Comparison of ENCODE assay signal across 17 cellular contexts in the genomic region with DNA sequence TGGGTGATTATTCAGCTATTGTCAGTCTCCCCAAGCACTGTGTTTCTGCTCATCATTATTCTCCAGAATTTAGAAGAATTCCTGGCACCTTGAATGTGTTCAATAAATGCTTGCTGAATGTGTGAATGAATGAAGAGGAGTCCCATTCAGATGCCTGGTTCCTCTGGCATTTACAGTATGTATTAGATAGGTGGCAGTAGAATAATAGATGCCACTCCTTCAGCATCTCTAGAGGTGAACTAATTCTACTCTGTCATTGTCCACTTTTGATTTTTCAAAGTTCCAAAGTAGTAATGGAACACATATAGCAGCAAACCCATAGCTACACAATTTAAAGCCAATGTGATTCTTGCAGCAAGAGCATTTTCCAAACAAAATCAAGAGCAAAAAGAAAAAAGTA.
DNase-seq lines count a peak whose midpoint lies in the region; ATAC-seq, FAIRE-seq and TF ChIP-seq lines count a peak whose summit lies in the region.
"Had no signal": no experiment of that assay in that cellular context is flagged by ENCODE, and none has a peak within 500 bp of the region (broad histone marks: within the 10 kb centered on the region; RNA-seq: fewer than 3 reads in every experiment).

No MANE protein-coding gene starts in this region.

- H3K56ac ChIP-seq in mesendoderm (ENCODE audit: low read length) = no peak overlapping the region

- no peak overlapping the region for H2AK5ac ChIP-seq in mesendoderm (ENCODE audit: low read length)

- no peaks in the 10 kb centered on the region for H3F3A ChIP-seq in PC-3 (ENCODE audit: low read length, unreplicated experiment)

- no peaks in the 10 kb centered on the region for H3K27me3 Mint-ChIP-seq in activated CD4-positive, alpha-beta T cell treated with anti-CD3 and anti-CD28 coated beads for 36 hours
- H3K27me3 Mint-ChIP-seq: stimulated activated naive B cell treated with anti-CD40 and anti-IgM and Interleukin-4, amounts not matched to agents 10 μg/mL and 1 μg/mL and 100 μg/mL, for 72 hours had no signal

- no peak overlapping the region for H2BK15ac ChIP-seq in mesendoderm (replicated peaks; ENCODE audit: low read depth)

- intact Hi-C loops in HepG2 (cut with micrococcal nuclease; ENCODE audit: unreplicated experiment) (no loop called here), PC-3 (cut with micrococcal nuclease) (loop anchor here (2.0 to 10.0 kb wide), 2 partner anchors 222 to 338 kb away; no protein-coding TSS in a partner anchor), endothelial cell of umbilical vein (cut with micrococcal nuclease) (no loop called here)
- intact Hi-C loops in activated CD4-positive, alpha-beta T cell treated with anti-CD3 and anti-CD28 coated beads for 36 hours (cut with DNase I, micrococcal nuclease) = no loop called here

- H3K27ac ChIP-seq in liver (ENCODE audit: low read depth in 1 of 2, low read length in 2 of 2) = no peak overlapping the region
- H3K27ac ChIP-seq in HepG2 (ENCODE audit: extremely low read length, insufficient read depth, low read length) = no peak overlapping the region
- H3K27ac ChIP-seq in PC-3 (ENCODE audit: low read length) = no peak overlapping the region
- H3K27ac ChIP-seq in endothelial cell of umbilical vein (ENCODE audit: insufficient read depth, low read depth, low read length) = no peak overlapping the region
- H3K27ac ChIP-seq in mesendoderm (ENCODE audit: low read depth, low read length) = no peak overlapping the region
- H3K27ac ChIP-seq: SJCRH30 had no signal

- no peaks in the 10 kb centered on the region for H4K20me1 ChIP-seq in HepG2 (ENCODE audit: insufficient read depth, low read length)
- H4K20me1 ChIP-seq in PC-3 (ENCODE audit: low read length) = no peaks in the 10 kb centered on the region
- no peaks in the 10 kb centered on the region for H4K20me1 ChIP-seq in endothelial cell of umbilical vein (replicated peaks; ENCODE audit: control insufficient read depth, extremely low read depth, insufficient read depth, low read length)

- no peaks in the 10 kb centered on the region for H3K4me1 Mint-ChIP-seq in activated CD4-positive, alpha-beta T cell treated with anti-CD3 and anti-CD28 coated beads for 36 hours
- H3K4me1 Mint-ChIP-seq: memory B cell; stimulated activated naive B cell treated with anti-CD40 and anti-IgM and Interleukin-4, amounts not matched to agents 10 μg/mL and 1 μg/mL and 100 μg/mL, for 72 hours had no signal

- H3K27me3 ChIP-seq in liver (ENCODE audit: control insufficient read depth in 4 of 4, insufficient read depth in 4 of 4, low read length in 3 of 4) (no peaks in the 10 kb centered on the region), HepG2 (ENCODE audit: control insufficient read depth in 1 of 2, insufficient read depth in 2 of 2, low read length in 2 of 2) (no peaks in the 10 kb centered on the region), PC-3 (ENCODE audit: low read length) (no peaks in the 10 kb centered on the region), endothelial cell of umbilical vein (ENCODE audit: control insufficient read depth in 2 of 2, insufficient read depth in 2 of 2, low read length in 2 of 2) (peaks cover 5 to 7% of the 10 kb centered on the region in 2 experiments), mesendoderm (ENCODE audit: insufficient read depth, low read length, poor library complexity) (no peaks in the 10 kb centered on the region)
- H3K27me3 ChIP-seq: SJCRH30 had no signal

- no peaks in the 10 kb centered on the region for H3K9me1 ChIP-seq in endothelial cell of umbilical vein (replicated peaks; ENCODE audit: control insufficient read depth, extremely low read depth, insufficient read depth, low read length)

- dilution Hi-C loops in endothelial cell of umbilical vein (cut with MboI; ENCODE audit: extremely low pct_ligation_motif_present, low sequenced_read_pairs) = no loop called here

- no peak for TF ChIP-seq POLR2A in HepG2 (IDR thresholded peaks at IDR 0.05; ENCODE audit: insufficient read depth in 1 of 2, low read depth in 2 of 2, low read length in 2 of 2)
- no peak for TF ChIP-seq POLR2A in endothelial cell of umbilical vein (IDR thresholded peaks at IDR 0.05; ENCODE audit: low read depth, low read length)

- no peaks in the 10 kb centered on the region for H3K9me3 Mint-ChIP-seq in activated CD4-positive, alpha-beta T cell treated with anti-CD3 and anti-CD28 coated beads for 36 hours (ENCODE audit: low read depth)
- H3K9me3 Mint-ChIP-seq: memory B cell had no signal

- H3K9ac ChIP-seq in liver (ENCODE audit: low read depth in 1 of 2, low read length in 2 of 2) (no peak overlapping the region), HepG2 (ENCODE audit: insufficient read depth, low read depth, low read length) (no peak overlapping the region), PC-3 (ENCODE audit: low read length) (no peak overlapping the region), endothelial cell of umbilical vein (replicated peaks; ENCODE audit: extremely low read depth, insufficient read depth, low read length) (no peak overlapping the region), mesendoderm (ENCODE audit: low read length) (no peak overlapping the region)

- H2BK5ac ChIP-seq in mesendoderm (ENCODE audit: low read length) = no peak overlapping the region

- H3K27ac Mint-ChIP-seq in activated CD4-positive, alpha-beta T cell treated with anti-CD3 and anti-CD28 coated beads for 36 hours = no peak overlapping the region
- H3K27ac Mint-ChIP-seq: memory B cell; stimulated activated naive B cell treated with anti-CD40 and anti-IgM and Interleukin-4, amounts not matched to agents 10 μg/mL and 1 μg/mL and 100 μg/mL, for 72 hours had no signal

- H3K9me3 ChIP-seq in liver (ENCODE audit: control insufficient read depth in 4 of 4, low read length in 3 of 4) (no peaks in the 10 kb centered on the region), HepG2 (ENCODE audit: low read length) (no peaks in the 10 kb centered on the region), PC-3 (ENCODE audit: low read length) (no peaks in the 10 kb centered on the region), endothelial cell of umbilical vein (replicated peaks; ENCODE audit: control insufficient read depth, insufficient read depth, low read length) (no peaks in the 10 kb centered on the region)
- H3K9me3 ChIP-seq: SJCRH30 had no signal

- H4K5ac ChIP-seq in mesendoderm (ENCODE audit: low read length) = no peak overlapping the region

- TF ChIP-seq EP300 in HepG2 (IDR thresholded peaks at IDR 0.05; ENCODE audit: low read depth in 2 of 2, low read length in 2 of 2) = no peak
- TF ChIP-seq EP300 in HepG2 (CRISPR knock-in tag; IDR thresholded peaks at IDR 0.05; ENCODE audit: borderline replicate concordance) = no peak

- DNase-seq in HepG2 (ENCODE audit: low spot score) (no peak), PC-3 (peak; percentile 11), endothelial cell of umbilical vein (ENCODE audit: low read depth, low spot score) (peak; percentile 4), mesendoderm (no peak)
- no peak for DNase-seq in stimulated activated naive CD8-positive, alpha-beta T cell treated with anti-CD3 and anti-CD28 coated beads, Interleukin-15, Interleukin-2, amounts not matched to agents 100 U/mL and 50 U/mL, for 24 hours
- DNase-seq in activated CD4-positive, alpha-beta T cell treated with anti-CD3 and anti-CD28 coated beads for 36 hours = no peak
- DNase-seq: activated CD4-positive, alpha-beta T cell treated with anti-CD3 and anti-CD28 coated beads, Interleukin-2, amount 50 U/mL, for 48 hours; DMS79 treated with DMSO at 0.1 percent for 48 hours; foreskin melanocyte; MM.1S; NCI-H748 treated with DMSO at 0.1 percent for 48 hours; SJCRH30; stimulated activated naive B cell treated with anti-CD40 and anti-IgM and Interleukin-4, amounts not matched to agents 10 μg/mL and 1 μg/mL and 100 μg/mL, for 72 hours had no signal

- no peaks in the 10 kb centered on the region for H3K36me3 Mint-ChIP-seq in activated CD4-positive, alpha-beta T cell treated with anti-CD3 and anti-CD28 coated beads for 36 hours (ENCODE audit: low read depth)
- H3K36me3 Mint-ChIP-seq: memory B cell; stimulated activated naive B cell treated with anti-CD40 and anti-IgM and Interleukin-4, amounts not matched to agents 10 μg/mL and 1 μg/mL and 100 μg/mL, for 72 hours had no signal

- H3K79me2 ChIP-seq in HepG2 (ENCODE audit: insufficient read depth, low read length) (no peaks in the 10 kb centered on the region), PC-3 (ENCODE audit: low read length) (no peaks in the 10 kb centered on the region), endothelial cell of umbilical vein (ENCODE audit: control insufficient read depth, insufficient read depth, low read length) (no peaks in the 10 kb centered on the region), mesendoderm (ENCODE audit: control insufficient read depth, insufficient read depth, low read length) (no peaks in the 10 kb centered on the region)

- no peak overlapping the region for H2AFZ ChIP-seq in HepG2 (ENCODE audit: low read length)
- no peak overlapping the region for H2AFZ ChIP-seq in PC-3 (ENCODE audit: low read length)
- H2AFZ ChIP-seq in endothelial cell of umbilical vein (ENCODE audit: low read depth, low read length) = no peak overlapping the region

- CTCF ChIA-PET in HepG2 (lab: Yijun Ruan, JAX; ENCODE audit: low intra/inter-chr PET ratio, low total read pairs) = no interaction called here
- CTCF ChIA-PET in PC-3 (lab: Charles Lee) = no interaction called here
- CTCF ChIA-PET in endothelial cell of umbilical vein (lab: Charles Lee) = interaction anchor here (1.1 kb wide), 1 partner anchor 10 kb away, joined by 3 read pairs; no protein-coding TSS in a partner anchor
- CTCF ChIA-PET in activated CD4-positive, alpha-beta T cell treated with anti-CD3 and anti-CD28 coated beads for 36 hours (lab: Charles Lee) = no interaction called here

- TF ChIP-seq CTCF in liver (IDR thresholded peaks at IDR 0.05; ENCODE audit: low read depth, low read length, missing input control) = peak; percentile 14
- TF ChIP-seq CTCF in HepG2 (CRISPR knock-in tag; IDR thresholded peaks at IDR 0.05) = no peak
- peak; percentile 59 for TF ChIP-seq CTCF in PC-3 (conservative IDR thresholded peaks at IDR 0.05; ENCODE audit: low read depth, low read length)
- TF ChIP-seq CTCF in endothelial cell of umbilical vein (IDR thresholded peaks at IDR 0.05; ENCODE audit: extremely low read depth in 1 of 2, insufficient read depth in 1 of 2, low read depth in 1 of 2, low read length in 2 of 2) = no peak

- H3K4me1 ChIP-seq in liver (ENCODE audit: control insufficient read depth in 4 of 4, insufficient read depth in 4 of 4, low read length in 3 of 4) (peaks cover 0 to 17% (median 8%) of the 10 kb centered on the region in 4 donors), HepG2 (ENCODE audit: insufficient read depth, low read length) (peaks cover 9% of the 10 kb centered on the region; the same call in 1 of the 2 replicates), PC-3 (ENCODE audit: insufficient read depth, low read length) (no peaks in the 10 kb centered on the region), endothelial cell of umbilical vein (ENCODE audit: control insufficient read depth, extremely low read depth, insufficient read depth, low read length) (no peaks in the 10 kb centered on the region), mesendoderm (ENCODE audit: control insufficient read depth, low read depth, low read length) (no peaks in the 10 kb centered on the region)
- H3K4me1 ChIP-seq: SJCRH30 had no signal

- H3K4ac ChIP-seq in mesendoderm (ENCODE audit: low read depth, low read length) = no peak overlapping the region

- no peak for ATAC-seq in HepG2
- ATAC-seq in PC-3 = peak; percentile 56
- ATAC-seq in stimulated activated naive CD8-positive, alpha-beta T cell treated with anti-CD3 and anti-CD28 coated beads, Interleukin-15, Interleukin-2, amounts not matched to agents 100 U/mL and 50 U/mL, for 24 hours = no peak
- no peak for ATAC-seq in activated CD4-positive, alpha-beta T cell treated with anti-CD3 and anti-CD28 coated beads for 36 hours
- no peak for ATAC-seq in HG03025 (IDR thresholded peaks at IDR 0.05; ENCODE audit: low FRiP score, unreplicated experiment)
- ATAC-seq: stimulated activated naive B cell treated with anti-CD40 and anti-IgM and Interleukin-4, amounts not matched to agents 10 μg/mL and 1 μg/mL and 100 μg/mL, for 72 hours had no signal

- FAIRE-seq in HepG2 (lab: Jason Lieb, UNC) (no peak), endothelial cell of umbilical vein (lab: Jason Lieb, UNC) (peak; percentile 57)
- FAIRE-seq: GM12891 had no signal

- H3K36me3 ChIP-seq in liver (ENCODE audit: control insufficient read depth in 4 of 4, insufficient read depth in 3 of 4, low read depth in 1 of 4, low read length in 3 of 4) (no peaks in the 10 kb centered on the region), HepG2 (replicated peaks in 1 of 2; ENCODE audit: control insufficient read depth in 1 of 2, insufficient read depth in 2 of 2, low read length in 2 of 2) (no peaks in the 10 kb centered on the region), PC-3 (ENCODE audit: low read depth, low read length) (no peaks in the 10 kb centered on the region), endothelial cell of umbilical vein (ENCODE audit: control insufficient read depth in 2 of 2, extremely low read depth in 1 of 2, insufficient read depth in 2 of 2, low read length in 2 of 2) (no peaks in the 10 kb centered on the region), mesendoderm (ENCODE audit: control insufficient read depth, insufficient read depth, low read length) (no peaks in the 10 kb centered on the region)
- H3K36me3 ChIP-seq: SJCRH30 had no signal

- H3K79me1 ChIP-seq in mesendoderm (ENCODE audit: low read length) = no peaks in the 10 kb centered on the region

- H3K9me2 ChIP-seq in PC-3 (replicated peaks; ENCODE audit: low read length) = no peaks in the 10 kb centered on the region

- H2BK120ac ChIP-seq in mesendoderm (ENCODE audit: low read depth, low read length) = no peak overlapping the region

- POLR2A ChIA-PET in HepG2 (lab: Yijun Ruan, JAX) (no interaction called here), PC-3 (lab: Charles Lee; ENCODE audit: unreplicated experiment) (no interaction called here), endothelial cell of umbilical vein (lab: Charles Lee) (no interaction called here)
- POLR2A ChIA-PET in activated CD4-positive, alpha-beta T cell treated with anti-CD3 and anti-CD28 coated beads for 36 hours (lab: Charles Lee) = no interaction called here

- H3K18ac ChIP-seq in mesendoderm (ENCODE audit: low read length) = no peak overlapping the region

- TF ChIP-seq RAD21 in liver (IDR thresholded peaks at IDR 0.05) (peak; percentile 44 to 59), HepG2 (CRISPR knock-in tag; IDR thresholded peaks at IDR 0.05) (no peak)

- H3K4me2 ChIP-seq in HepG2 (ENCODE audit: low read depth, low read length) = no peak overlapping the region
- H3K4me2 ChIP-seq in PC-3 (ENCODE audit: low read length) = no peak overlapping the region
- H3K4me2 ChIP-seq in endothelial cell of umbilical vein (ENCODE audit: insufficient read depth, low read length) = no peak overlapping the region
- no peak overlapping the region for H3K4me2 ChIP-seq in mesendoderm (ENCODE audit: low read length)

- H3K4me3 ChIP-seq in liver (ENCODE audit: low read depth in 1 of 3, low read length in 3 of 3) = no peak overlapping the region
- H3K4me3 ChIP-seq in HepG2 (replicated peaks in 1 of 3; ENCODE audit: insufficient read depth in 1 of 3, low read depth in 2 of 3, low read length in 3 of 3) = no peak overlapping the region
- no peak overlapping the region for H3K4me3 ChIP-seq in PC-3 (ENCODE audit: low read length)
- H3K4me3 ChIP-seq in endothelial cell of umbilical vein (replicated peaks in 1 of 3; ENCODE audit: insufficient read depth in 1 of 3, low read depth in 1 of 3, low read length in 3 of 3) = no peak overlapping the region
- no peak overlapping the region for H3K4me3 ChIP-seq in mesendoderm (ENCODE audit: low read length)
- H3K4me3 ChIP-seq: SJCRH30 had no signal

- no peak overlapping the region for H4K8ac ChIP-seq in mesendoderm (ENCODE audit: low read depth, low read length)

- no peak overlapping the region for H3K4me3 Mint-ChIP-seq in activated CD4-positive, alpha-beta T cell treated with anti-CD3 and anti-CD28 coated beads for 36 hours
- H3K4me3 Mint-ChIP-seq: memory B cell; stimulated activated naive B cell treated with anti-CD40 and anti-IgM and Interleukin-4, amounts not matched to agents 10 μg/mL and 1 μg/mL and 100 μg/mL, for 72 hours had no signal

- BruUV-seq in HepG2 (replicated peaks; lab: Mats Ljungman, UMichigan) = no TSS peak
- BruUV-seq in PC-3 (replicated peaks; lab: Mats Ljungman, UMichigan) = no TSS peak
- BruUV-seq in endothelial cell of umbilical vein (replicated peaks; lab: Mats Ljungman, UMichigan) = no TSS peak

- in situ Hi-C loops in HepG2 (cut with HindIII; ENCODE audit: extremely low pct_ligation_motif_present, low pct_unique_long_range_greater_than_20kb) = no loop called here

- no peak overlapping the region for H3K23ac ChIP-seq in mesendoderm (ENCODE audit: low read length)

Comparison
In these comparisons a context has a peak if more than half of its experiments do, and no peak if none do; other contexts are left out.
1. CTCF ChIP-seq: peak in liver (single experiment) and PC-3 (single experiment); none in HepG2 (single experiment) and endothelial cell of umbilical vein (0 of 2).
2. DNase-seq: peak in PC-3 (single experiment) and endothelial cell of umbilical vein (single experiment); none in HepG2 (single experiment), stimulated activated naive CD8-positive, alpha-beta T cell treated with anti-CD3 and anti-CD28 coated beads, Interleukin-15, Interleukin-2, amounts not matched to agents 100 U/mL and 50 U/mL, for 24 hours (single experiment), mesendoderm (single experiment) and activated CD4-positive, alpha-beta T cell treated with anti-CD3 and anti-CD28 coated beads for 36 hours (single experiment).